Comparison of ENCODE assay signal across 2 cellular contexts in genomic region chr6:145247677-145248419, GRCh38.
TF ChIP-seq lines count a peak whose summit lies in the region.

No MANE protein-coding gene starts in this region.

TF ChIP-seq in PFSK-1, 5 proteins besides CTCF, POLR2A, EP300 and RAD21 (continued from another document):
- TF ChIP-seq REST (IDR thresholded peaks at IDR 0.05; ENCODE audit: insufficient read depth in 1 of 2, low read depth in 2 of 2, low read length in 2 of 2) (no peak; a peak in 1 of 4 replicates), FOXP2 (optimal IDR thresholded peaks at IDR 0.05; ENCODE audit: borderline replicate concordance, extremely low read depth, extremely low read length, insufficient read depth) (peak; percentile 54)

TF ChIP-seq in SK-N-SH, 30 proteins besides CTCF, POLR2A, EP300 and RAD21 (continued from another document):
- TF ChIP-seq REST (IDR thresholded peaks at IDR 0.05; ENCODE audit: low read depth, low read length) (no peak), GATA2 (CRISPR knock-in tag; IDR thresholded peaks at IDR 0.05) (no peak)
